In genomic region chr11:13082588-13082987, GRCh38 we compare ENCODE assay signal across 39 cellular contexts.
"Had no signal": no experiment of that assay in that cellular context is flagged by ENCODE, and none has a peak within 500 bp of the region (broad histone marks: within the 10 kb centered on the region; RNA-seq: fewer than 3 reads in every experiment).

No MANE protein-coding gene starts in this region.

- H3K27ac ChIP-seq: adrenal gland, ascending aorta, body of pancreas, brain microvascular endothelial cell, breast epithelium, cardiac muscle cell had no signal

- H3K4me1 ChIP-seq: adrenal gland, ascending aorta, body of pancreas, breast epithelium had no signal

- H3K9me3 Mint-ChIP-seq: activated naive CD4-positive, alpha-beta T cell treated with anti-CD3 and anti-CD28 coated beads, Interleukin-2, amount 10 ng/mL, durations not matched to agents 7 days and 5 days; activated naive CD8-positive, alpha-beta T cell treated with anti-CD3 and anti-CD28 coated beads for 36 hours; activated T-cell treated with anti-CD3 and anti-CD28 coated beads, Interleukin-2, amount 50 U/mL, for 24 hours; activated T-cell treated with anti-CD3 and anti-CD28 coated beads, Interleukin-2, amount 50 U/mL, for 4 hours; activated T-helper 1 cell treated with anti-CD3 and anti-CD28 coated beads, Interleukin-12 subunit alpha, Interleukin-12 subunit beta, Interleukin-2, Interleukin-4 antibody, amounts not matched to agents 30 ng/mL and 10 ng/mL and 1 ng/mL, durations not matched to agents 14 hours and 24 hours and 36 hours; activated T-helper 2 cell treated with anti-CD3 and anti-CD28 coated beads, Interferon-gamma antibody, Interleukin-2, Interleukin-4, amounts not matched to agents 10 μg/mL and 5 μg/mL and 100 μg/mL, durations not matched to agents 14 hours and 24 hours and 36 hours; central memory CD8-positive, alpha-beta T cell had no signal

- ATAC-seq: activated naive CD4-positive, alpha-beta T cell treated with anti-CD3 and anti-CD28 coated beads, Interleukin-2, amount 50 U/mL, for 72 hours; activated naive CD8-positive, alpha-beta T cell treated with anti-CD3 and anti-CD28 coated beads, Interleukin-2, amount 50 U/mL, for 24 hours; activated T-cell treated with anti-CD3 and anti-CD28 coated beads, Interleukin-2, amount 50 U/mL, for 4 hours; activated T-cell treated with anti-CD3 and anti-CD28 coated beads, Interleukin-2, amount 50 U/mL, for 72 hours; activated T-helper 17 cell treated with anti-CD3 and anti-CD28 coated beads, Interleukin-2, amount 50 U/mL, for 72 hours; body of pancreas had no signal

- H3K36me3 ChIP-seq: adrenal gland, ascending aorta, brain microvascular endothelial cell, breast epithelium, cardiac muscle cell had no signal

- H3K4me3 ChIP-seq: adrenal gland, ascending aorta, body of pancreas, breast epithelium, cardiac muscle cell had no signal

- H3K27me3 ChIP-seq: ascending aorta, body of pancreas, breast epithelium had no signal

- H3K36me3 Mint-ChIP-seq: activated naive CD4-positive, alpha-beta T cell treated with anti-CD3 and anti-CD28 coated beads, Interleukin-2, amount 10 ng/mL, durations not matched to agents 7 days and 5 days; activated naive CD4-positive, alpha-beta T cell treated with anti-CD3 and anti-CD28 coated beads, Interleukin-2, amount 50 U/mL, for 24 hours; activated naive CD4-positive, alpha-beta T cell treated with anti-CD3 and anti-CD28 coated beads, Interleukin-2, amount 50 U/mL, for 72 hours; activated naive CD8-positive, alpha-beta T cell; activated naive CD8-positive, alpha-beta T cell treated with anti-CD3 and anti-CD28 coated beads for 36 hours; activated naive CD8-positive, alpha-beta T cell treated with anti-CD3 and anti-CD28 coated beads, Interleukin-2, amount 10 ng/mL, durations not matched to agents 7 days and 5 days; brain had no signal

- H3K4me3 Mint-ChIP-seq: activated naive CD4-positive, alpha-beta T cell treated with anti-CD3 and anti-CD28 coated beads for 36 hours; activated naive CD4-positive, alpha-beta T cell treated with anti-CD3 and anti-CD28 coated beads, Interleukin-2, amount 10 ng/mL, durations not matched to agents 7 days and 5 days; activated naive CD4-positive, alpha-beta T cell treated with anti-CD3 and anti-CD28 coated beads, Interleukin-2, amount 50 U/mL, for 24 hours; activated naive CD8-positive, alpha-beta T cell; activated naive CD8-positive, alpha-beta T cell treated with anti-CD3 and anti-CD28 coated beads for 36 hours; activated naive CD8-positive, alpha-beta T cell treated with anti-CD3 and anti-CD28 coated beads, Interleukin-2, amount 10 ng/mL, durations not matched to agents 7 days and 5 days; activated naive CD8-positive, alpha-beta T cell treated with anti-CD3 and anti-CD28 coated beads, Interleukin-2, amount 50 U/mL, for 24 hours; activated T-cell treated with anti-CD3 and anti-CD28 coated beads, Interleukin-2, amount 50 U/mL, for 24 hours; activated T-cell treated with anti-CD3 and anti-CD28 coated beads, Interleukin-2, amount 50 U/mL, for 4 hours; activated T-cell treated with anti-CD3 and anti-CD28 coated beads, Interleukin-2, amount 50 U/mL, for 72 hours; activated T-helper 1 cell treated with anti-CD3 and anti-CD28 coated beads, Interleukin-12 subunit alpha, Interleukin-12 subunit beta, Interleukin-2, Interleukin-4 antibody, amounts not matched to agents 30 ng/mL and 10 ng/mL and 1 ng/mL, durations not matched to agents 14 hours and 24 hours and 36 hours; activated T-helper 17 cell treated with anti-CD3 and anti-CD28 coated beads, Interleukin-2, amount 50 U/mL, for 72 hours; brain; central memory CD8-positive, alpha-beta T cell had no signal

- H3K9me3 ChIP-seq: adrenal gland, ascending aorta, body of pancreas, breast epithelium had no signal

- DNase-seq: activated effector memory CD4-positive, alpha-beta T cell treated with anti-CD3 and anti-CD28 coated beads, Interleukin-2, amount 50 U/mL, for 16 hours; activated effector memory CD4-positive, alpha-beta T cell treated with Interleukin-2 at 50 U/mL for 16 hours; activated gamma-delta T cell; activated gamma-delta T cell treated with Interleukin-2 at 50 U/mL for 16 hours; activated naive CD4-positive, alpha-beta T cell; activated naive CD4-positive, alpha-beta T cell treated with anti-CD3 and anti-CD28 coated beads for 36 hours; activated naive CD4-positive, alpha-beta T cell treated with anti-CD3 and anti-CD28 coated beads, Interleukin-2, amount 10 ng/mL, durations not matched to agents 7 days and 5 days; activated naive CD4-positive, alpha-beta T cell treated with anti-CD3 and anti-CD28 coated beads, Interleukin-2, amount 50 U/mL, for 16 hours; activated naive CD4-positive, alpha-beta T cell treated with Interleukin-2 at 50 U/mL for 16 hours; activated naive CD8-positive, alpha-beta T cell treated with anti-CD3 and anti-CD28 coated beads for 36 hours; activated naive CD8-positive, alpha-beta T cell treated with anti-CD3 and anti-CD28 coated beads, Interleukin-2, amount 10 ng/mL, durations not matched to agents 7 days and 5 days; activated naive CD8-positive, alpha-beta T cell treated with anti-CD3 and anti-CD28 coated beads, Interleukin-2, amount 50 U/mL, for 24 hours; activated T-cell treated with anti-CD3 and anti-CD28 coated beads for 4 hours; activated T-cell treated with anti-CD3 and anti-CD28 coated beads, Interleukin-2, amount 50 U/mL, for 1 hour; activated T-cell treated with anti-CD3 and anti-CD28 coated beads, Interleukin-2, amount 50 U/mL, for 24 hours; activated T-cell treated with anti-CD3 and anti-CD28 coated beads, Interleukin-2, amount 50 U/mL, for 4 hours; activated T-cell treated with anti-CD3 and anti-CD28 coated beads, Interleukin-2, amount 50 U/mL, for 48 hours; activated T-cell treated with anti-CD3 and anti-CD28 coated beads, Interleukin-2, amount 50 U/mL, for 72 hours; adrenal gland; amniotic stem cell; amygdala; anterior cingulate cortex; aorta; body of pancreas; brain microvascular endothelial cell; caudate nucleus; central memory CD4-positive, alpha-beta T cell; cerebellar nuclear complex had no signal

- H3K4me1 Mint-ChIP-seq: activated naive CD4-positive, alpha-beta T cell treated with anti-CD3 and anti-CD28 coated beads, Interleukin-2, amount 10 ng/mL, durations not matched to agents 7 days and 5 days; activated naive CD4-positive, alpha-beta T cell treated with anti-CD3 and anti-CD28 coated beads, Interleukin-2, amount 50 U/mL, for 24 hours; activated naive CD8-positive, alpha-beta T cell treated with anti-CD3 and anti-CD28 coated beads for 36 hours; activated naive CD8-positive, alpha-beta T cell treated with anti-CD3 and anti-CD28 coated beads, Interleukin-2, amount 10 ng/mL, durations not matched to agents 7 days and 5 days; activated naive CD8-positive, alpha-beta T cell treated with anti-CD3 and anti-CD28 coated beads, Interleukin-2, amount 50 U/mL, for 24 hours; activated T-helper 17 cell treated with anti-CD3 and anti-CD28 coated beads, Interleukin-2, amount 50 U/mL, for 72 hours; brain; central memory CD8-positive, alpha-beta T cell had no signal

- H3K27ac Mint-ChIP-seq: activated naive CD4-positive, alpha-beta T cell treated with anti-CD3 and anti-CD28 coated beads for 36 hours; activated naive CD4-positive, alpha-beta T cell treated with anti-CD3 and anti-CD28 coated beads, Interleukin-2, amount 10 ng/mL, durations not matched to agents 7 days and 5 days; activated naive CD4-positive, alpha-beta T cell treated with anti-CD3 and anti-CD28 coated beads, Interleukin-2, amount 50 U/mL, for 24 hours; activated naive CD4-positive, alpha-beta T cell treated with anti-CD3 and anti-CD28 coated beads, Interleukin-2, amount 50 U/mL, for 72 hours; activated naive CD8-positive, alpha-beta T cell; activated naive CD8-positive, alpha-beta T cell treated with anti-CD3 and anti-CD28 coated beads for 36 hours; activated naive CD8-positive, alpha-beta T cell treated with anti-CD3 and anti-CD28 coated beads, Interleukin-2, amount 10 ng/mL, durations not matched to agents 7 days and 5 days; activated naive CD8-positive, alpha-beta T cell treated with anti-CD3 and anti-CD28 coated beads, Interleukin-2, amount 50 U/mL, for 24 hours; activated T-cell treated with anti-CD3 and anti-CD28 coated beads, Interleukin-2, amount 50 U/mL, for 24 hours; activated T-cell treated with anti-CD3 and anti-CD28 coated beads, Interleukin-2, amount 50 U/mL, for 72 hours; activated T-helper 1 cell treated with anti-CD3 and anti-CD28 coated beads, Interleukin-12 subunit alpha, Interleukin-12 subunit beta, Interleukin-2, Interleukin-4 antibody, amounts not matched to agents 30 ng/mL and 10 ng/mL and 1 ng/mL, durations not matched to agents 14 hours and 24 hours and 36 hours; activated T-helper 17 cell treated with anti-CD3 and anti-CD28 coated beads, Interleukin-2, amount 50 U/mL, for 72 hours; activated T-helper 2 cell treated with anti-CD3 and anti-CD28 coated beads, Interferon-gamma antibody, Interleukin-2, Interleukin-4, amounts not matched to agents 10 μg/mL and 5 μg/mL and 100 μg/mL, durations not matched to agents 14 hours and 24 hours and 36 hours; brain had no signal
